8 cellular contexts compared by ENCODE assay signal in genomic region chr9:127921592-127922120, GRCh38. TPM values are rescaled to one million over a fixed set of nuclear protein-coding genes. Genes with fewer than 3 reads are reported as not detected.
DNase-seq lines count a peak whose midpoint lies in the region; TF ChIP-seq lines count a peak whose summit lies in the region.

No MANE protein-coding gene starts in this region.

- H3K4me3 Mint-ChIP-seq in neural crest cell: peak overlapping the region; percentile 31

- peak; percentile 46 for DNase-seq in SKM-1 treated with dmso at 0.1 percent for 144 hours (lab: John Stamatoyannopoulos, UW; ENCODE audit: unreplicated experiment)
- DNase-seq in SKM-1 (lab: John Stamatoyannopoulos, UW; ENCODE audit: unreplicated experiment): no peak
- peak; percentile 34 for DNase-seq in NCI-H345 (lab: John Stamatoyannopoulos, UW)
- DNase-seq in activated T-cell treated with anti-CD3 and anti-CD28 coated beads for 4 hours: peak; percentile 76
- peak; percentile 72 to 87 for DNase-seq in erythroblast (lab: John Stamatoyannopoulos, UW)
- DNase-seq in neural crest cell (ENCODE audit: low read depth, low spot score): peak; percentile 83
- peak in 1 of 2 donors; percentile 90 for DNase-seq in suprapubic skin (ENCODE audit: low spot score in 2 of 2)
- no peak for DNase-seq in kidney tubule cell (ENCODE audit: low spot score)

- WGBS in suprapubic skin: 3% methylated on average over 19 of the region's 45 CpGs

- no peak for TF ChIP-seq POLR2A in erythroblast (IDR thresholded peaks at IDR 0.05; ENCODE audit: low read length)
- no peak for TF ChIP-seq POLR2A in suprapubic skin (IDR thresholded peaks at IDR 0.05)

- H3K27ac Mint-ChIP-seq in neural crest cell (ENCODE audit: unreplicated experiment): no peak overlapping the region

- TF ChIP-seq CTCF in neural crest cell (conservative IDR thresholded peaks at IDR 0.05): peak; percentile 97
- peak; percentile 92 to 94 for TF ChIP-seq CTCF in suprapubic skin (IDR thresholded peaks at IDR 0.05)

- peak overlapping the region; percentile 22 for H3K4me3 ChIP-seq in suprapubic skin

- H3K27ac ChIP-seq in suprapubic skin: no peak overlapping the region

- no peaks in the 10 kb centered on the region for H3K9me3 ChIP-seq in suprapubic skin

- H3K9me3 Mint-ChIP-seq in neural crest cell: no peaks in the 10 kb centered on the region

- H3K27me3 Mint-ChIP-seq in neural crest cell (ENCODE audit: low read depth): peaks cover 52% of the 10 kb centered on the region

- TF ChIP-seq EP300 in suprapubic skin (IDR thresholded peaks at IDR 0.05): no peak

- H3K36me3 Mint-ChIP-seq in neural crest cell (ENCODE audit: low read depth): no peaks in the 10 kb centered on the region

- H3K4me1 ChIP-seq in suprapubic skin: peaks cover 56% of the 10 kb centered on the region

- H3K36me3 ChIP-seq in suprapubic skin: no peaks in the 10 kb centered on the region

- peaks cover 3% of the 10 kb centered on the region for H3K27me3 ChIP-seq in suprapubic skin

- H3K4me1 Mint-ChIP-seq in neural crest cell: peaks cover 8% of the 10 kb centered on the region

RNA-seq across cellular contexts. Expression of gene ST6GALNAC4, which starts 4.8 kb away (rescaled TPM):
- 12.6 and 14.5 TPM in 2 replicates for total RNA-seq in neural crest cell
- 10 to 100 TPM; 14.6 to 25.2 (median 20.2) TPM for total RNA-seq in suprapubic skin

RNA-seq across cellular contexts. Expression of gene PIP5KL1, which starts 8.9 kb away (rescaled TPM):
- total RNA-seq in neural crest cell: 2.6 and 3.4 TPM in 2 replicates
- 10 to 100 TPM in 1 of 4 donors, 1 to 10 TPM in 3; 5.8 to 14.7 (median 9.2) TPM for total RNA-seq in suprapubic skin

RNA-seq across cellular contexts. Expression of gene DPM2, which starts 16.0 kb away (rescaled TPM):
- 52.2 and 59.1 TPM in 2 replicates for total RNA-seq in neural crest cell
- total RNA-seq in suprapubic skin: 10 to 100 TPM; 19.4 to 39.7 (median 30.6) TPM

RNA-seq across cellular contexts. Expression of gene ST6GALNAC6, which starts 22.3 kb away (rescaled TPM):
- total RNA-seq in neural crest cell (25.4 and 27.4 TPM in 2 replicates), suprapubic skin (10 to 100 TPM; 41.6 to 50.5 (median 47.0) TPM)

RNA-seq across cellular contexts. Expression of gene AK1, which starts 44.2 kb away (rescaled TPM):
- total RNA-seq in neural crest cell (39.6 and 45.5 TPM in 2 replicates), suprapubic skin (10 to 100 TPM; 22.6 to 36.0 (median 26.0) TPM)

Comparison
In these comparisons a context has a peak if more than half of its experiments do, and no peak if none do; other contexts are left out.
1. DNase-seq: peak in SKM-1 treated with dmso at 0.1 percent for 144 hours (single experiment), NCI-H345 (single experiment), activated T-cell treated with anti-CD3 and anti-CD28 coated beads for 4 hours (single experiment), erythroblast (2 of 2) and neural crest cell (single experiment); none in SKM-1 (single experiment) and kidney tubule cell (single experiment).